In genomic region chr17:2854662-2855061, GRCh38 we compare ENCODE assay signal across 9 cellular contexts. TPM values are rescaled to one million over a fixed set of nuclear protein-coding genes. Genes with fewer than 3 reads are reported as not detected.
DNase-seq lines count a peak whose midpoint lies in the region; TF ChIP-seq lines count a peak whose summit lies in the region.
"Had no signal": no experiment of that assay in that cellular context is flagged by ENCODE, and none has a peak within 500 bp of the region (broad histone marks: within the 10 kb centered on the region; RNA-seq: fewer than 3 reads in every experiment).

No MANE protein-coding gene starts in this region.

- BruUV-seq in Calu3 (replicated peaks; lab: Mats Ljungman, UMichigan), result no TSS peak

- no peaks in the 10 kb centered on the region for H3K27me3 Mint-ChIP-seq in Calu3 (ENCODE audit: unreplicated experiment)

- H4K20me1 ChIP-seq in OCI-LY3 (ENCODE audit: insufficient read depth, low read length) (no peaks in the 10 kb centered on the region), Karpas-422 (ENCODE audit: insufficient read depth, low read depth, low read length) (no peaks in the 10 kb centered on the region)

- peak; percentile 47 for DNase-seq in Calu3
- no peak for DNase-seq in esophagus squamous epithelium (lab: John Stamatoyannopoulos, UW)
- DNase-seq in ovary, result peak in 1 of 5 donors; percentile 18
- DNase-seq in NK-92 treated with Interleukin-12 subunit alpha and Interleukin-12 subunit beta, amount 100 ng/mL, for 24 hours (lab: John Stamatoyannopoulos, UW), result no peak
- no peak for DNase-seq in NCI-H1694 (lab: John Stamatoyannopoulos, UW)
- no peak for DNase-seq in Karpas-422
- DNase-seq in OCI-M2 (lab: John Stamatoyannopoulos, UW; ENCODE audit: unreplicated experiment), result no peak

- H3K4me3 Mint-ChIP-seq in Calu3 (ENCODE audit: low read depth, unreplicated experiment), result peak overlapping the region; percentile 82

- H3K4me1 ChIP-seq in OCI-LY3 (ENCODE audit: low read length), result peaks cover 49% of the 10 kb centered on the region
- H3K4me1 ChIP-seq in esophagus squamous epithelium, result peaks cover 10 to 29% (median 25%) of the 10 kb centered on the region in 3 donors
- H3K4me1 ChIP-seq in ovary (ENCODE audit: insufficient read depth), result peaks cover 1% of the 10 kb centered on the region
- peaks cover 21% of the 10 kb centered on the region for H3K4me1 ChIP-seq in Karpas-422 (ENCODE audit: low read length)

- no peak for TF ChIP-seq EP300 in ovary (IDR thresholded peaks at IDR 0.05)

- H3K79me2 ChIP-seq in OCI-LY3 (ENCODE audit: low read length) (no peaks in the 10 kb centered on the region), Karpas-422 (ENCODE audit: low read length) (no peaks in the 10 kb centered on the region)

- no peaks in the 10 kb centered on the region for H3K36me3 ChIP-seq in OCI-LY3 (replicated peaks; ENCODE audit: low read depth, low read length)
- no peaks in the 10 kb centered on the region for H3K36me3 ChIP-seq in esophagus squamous epithelium
- H3K36me3 ChIP-seq in ovary, result no peaks in the 10 kb centered on the region
- H3K36me3 ChIP-seq in Karpas-422 (ENCODE audit: insufficient read depth, low read length), result no peaks in the 10 kb centered on the region
- H3K36me3 ChIP-seq: adrenal gland had no signal

- peaks cover 11% of the 10 kb centered on the region for H3K36me3 Mint-ChIP-seq in Calu3 (ENCODE audit: insufficient read depth, unreplicated experiment)

- no peaks in the 10 kb centered on the region for H3K4me1 Mint-ChIP-seq in Calu3 (ENCODE audit: low read depth, unreplicated experiment)

- peaks cover 3% of the 10 kb centered on the region; the same call in 1 of the 2 replicates for H3K27me3 ChIP-seq in OCI-LY3 (ENCODE audit: low read depth, low read length)
- peaks cover 0 to 54% (median 0%) of the 10 kb centered on the region in 4 donors for H3K27me3 ChIP-seq in esophagus squamous epithelium
- H3K27me3 ChIP-seq in ovary, result no peaks in the 10 kb centered on the region
- no peaks in the 10 kb centered on the region for H3K27me3 ChIP-seq in Karpas-422 (ENCODE audit: low read length)

- intact Hi-C loops in Calu3 (cut with micrococcal nuclease; ENCODE audit: unreplicated experiment) (no loop called here), esophagus squamous epithelium (cut with DNase I) (loop anchor here (5.0 kb wide), 1 partner anchor 73 kb away; no protein-coding TSS in a partner anchor), ovary (cut with DNase I) (loop anchor here in 1 of 4 donors (10.0 kb wide), 1 partner anchor 160 kb away; no protein-coding TSS in a partner anchor)

- H3K27ac ChIP-seq in OCI-LY3 (ENCODE audit: low read length) (no peak overlapping the region), esophagus squamous epithelium (no peak overlapping the region), ovary (no peak overlapping the region), Karpas-422 (ENCODE audit: low read length) (no peak overlapping the region)
- H3K27ac ChIP-seq: adrenal gland had no signal

- 0% methylated on average over 1 of the region's 7 CpGs; no CpG with 5 or more reads in 1 of the 2 donors for WGBS in esophagus squamous epithelium, 2 donors
- 2 to 4% (median 3%) methylated on average over 7 of the region's 7 CpGs for WGBS in ovary, 3 donors

- H3K9ac ChIP-seq in OCI-LY3 (ENCODE audit: low read length) (no peak overlapping the region), Karpas-422 (ENCODE audit: low read length) (no peak overlapping the region)

- no peak for TF ChIP-seq POLR2A in esophagus squamous epithelium (IDR thresholded peaks at IDR 0.05)
- no peak for TF ChIP-seq POLR2A in ovary (IDR thresholded peaks at IDR 0.05)

- no peak for TF ChIP-seq CTCF in Calu3 (IDR thresholded peaks at IDR 0.05; ENCODE audit: unreplicated experiment)
- TF ChIP-seq CTCF in OCI-LY3 (IDR thresholded peaks at IDR 0.05; ENCODE audit: low read depth, low read length), result no peak
- TF ChIP-seq CTCF in esophagus squamous epithelium (IDR thresholded peaks at IDR 0.05), result no peak
- no peak for TF ChIP-seq CTCF in ovary (IDR thresholded peaks at IDR 0.05)

- H3K4me3 ChIP-seq in OCI-LY3 (ENCODE audit: low read length) (peak overlapping the region; percentile 32), esophagus squamous epithelium (peak overlapping the region; percentile 48 to 80 (median 60)), ovary (peak overlapping the region; percentile 43), Karpas-422 (ENCODE audit: low read length) (no peak overlapping the region)

- no peaks in the 10 kb centered on the region for H3K9me3 Mint-ChIP-seq in Calu3 (ENCODE audit: low read depth, unreplicated experiment)

- H3K27ac Mint-ChIP-seq in Calu3 (ENCODE audit: unreplicated experiment), result no peak overlapping the region

- no peaks in the 10 kb centered on the region for H3K9me2 ChIP-seq in Karpas-422 (replicated peaks; ENCODE audit: insufficient read depth, low read length)

- H3K4me2 ChIP-seq in OCI-LY3 (ENCODE audit: low read length) (peak overlapping the region; percentile 63), Karpas-422 (ENCODE audit: low read depth, low read length, poor library complexity, severe bottlenecking) (no peak overlapping the region)

- H2AFZ ChIP-seq in OCI-LY3 (ENCODE audit: low read depth, low read length) (no peak overlapping the region), Karpas-422 (ENCODE audit: low read length) (no peak overlapping the region)

- CTCF ChIA-PET in Calu3 (lab: Charles Lee), result interaction anchor here (0.5 to 0.7 kb wide), 2 partner anchors 28 to 126 kb away, joined by 3 to 11 read pairs; no protein-coding TSS in a partner anchor

- H3K9me3 ChIP-seq in OCI-LY3 (ENCODE audit: insufficient read depth, low read length) (no peaks in the 10 kb centered on the region), esophagus squamous epithelium (no peaks in the 10 kb centered on the region), ovary (no peaks in the 10 kb centered on the region), Karpas-422 (ENCODE audit: low read length) (no peaks in the 10 kb centered on the region)
- H3K9me3 ChIP-seq: adrenal gland had no signal

RNA-seq across cellular contexts. Expression of gene RAP1GAP2, which starts 58.4 kb away (rescaled TPM):
- total RNA-seq in Calu3 (2022) (28.9 and 38.4 TPM in 2 replicates), esophagus squamous epithelium (10 to 100 TPM in 2 of 4 donors, 1 to 10 TPM in 2; 4.9 to 12.4 (median 10.0) TPM), ovary (10 to 100 TPM in 6 of 7 donors, 1 to 10 TPM in 1; 8.4 to 15.4 (median 12.7) TPM)
- 1 to 10 TPM; 4.3 to 4.4 TPM for polyA plus RNA-seq in ovary
- total RNA-seq in Karpas-422 (2014; rRNA removed; shearing (Covaris generic); ENCODE audit: low replicate concordance), result 6.0 and 11.7 TPM in 2 replicates
